ENCODE assay signal across 20 cellular contexts in the genomic region with DNA sequence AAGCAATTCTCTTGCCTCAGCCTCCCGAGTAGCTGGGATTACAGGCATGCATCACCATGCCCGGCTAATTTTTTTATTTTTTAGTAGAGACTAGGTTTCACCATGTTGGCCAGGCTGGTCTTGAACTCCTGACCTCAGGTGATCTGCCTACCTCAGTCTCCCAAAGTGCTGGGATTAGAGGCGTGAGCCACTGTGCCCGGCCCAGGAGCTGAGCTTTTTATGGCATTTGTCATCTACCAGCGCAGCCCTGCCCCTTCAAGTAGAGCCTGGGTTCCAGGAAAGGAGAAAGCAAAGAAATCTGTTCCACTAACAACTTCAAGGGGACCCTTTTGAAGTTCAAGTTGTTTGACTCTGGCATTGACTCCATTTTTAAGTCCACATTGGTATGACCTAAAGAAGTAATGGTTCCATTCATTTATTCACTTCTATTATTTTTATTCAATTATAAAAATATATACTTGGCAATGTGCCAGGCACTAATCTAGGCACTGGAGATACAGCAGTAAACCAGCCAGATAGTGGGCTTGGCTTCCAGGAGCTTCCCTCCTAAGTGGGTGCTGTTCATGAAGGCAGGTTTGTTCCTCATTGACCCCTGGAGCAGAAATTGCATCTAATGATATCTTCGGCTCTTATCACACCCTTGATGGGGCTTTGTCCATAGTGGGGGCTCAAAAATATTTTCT. TPM values are rescaled to one million over a fixed set of nuclear protein-coding genes. Genes with fewer than 3 reads are reported as not detected.
DNase-seq lines count a peak whose midpoint lies in the region; ATAC-seq, FAIRE-seq and TF ChIP-seq lines count a peak whose summit lies in the region.
"Had no signal": no experiment of that assay in that cellular context is flagged by ENCODE, and none has a peak within 500 bp of the region (broad histone marks: within the 10 kb centered on the region; RNA-seq: fewer than 3 reads in every experiment).

No MANE protein-coding gene starts in this region.

- no peak overlapping the region for H3K4me3 ChIP-seq in SK-N-SH (ENCODE audit: low read depth in 2 of 2, low read length in 1 of 2)
- H3K4me3 ChIP-seq in GM12878, result no peak overlapping the region
- no peak overlapping the region for H3K4me3 ChIP-seq in HepG2 (replicated peaks in 1 of 3; ENCODE audit: insufficient read depth in 1 of 3, low read depth in 2 of 3, low read length in 3 of 3)
- no peak overlapping the region for H3K4me3 ChIP-seq in upper lobe of left lung
- H3K4me3 ChIP-seq: A549 had no signal

- TF ChIP-seq CTCF in SK-N-SH (IDR thresholded peaks at IDR 0.05) (no peak), GM12878 (IDR thresholded peaks at IDR 0.05 in 2 of 3, conservative IDR thresholded peaks at IDR 0.05 in 1 of 3; ENCODE audit: control insufficient read depth in 2 of 3, extremely low read depth in 1 of 3, insufficient read depth in 1 of 3, low read depth in 3 of 3, low read length in 3 of 3) (no peak), HepG2 (CRISPR knock-in tag; IDR thresholded peaks at IDR 0.05) (no peak), upper lobe of left lung (IDR thresholded peaks at IDR 0.05) (no peak)

- H3K79me2 ChIP-seq in SK-N-SH (ENCODE audit: insufficient read depth) (no peaks in the 10 kb centered on the region), GM12878 (ENCODE audit: control insufficient read depth, insufficient read depth, low read length) (no peaks in the 10 kb centered on the region), HepG2 (ENCODE audit: insufficient read depth, low read length) (no peaks in the 10 kb centered on the region)

- H3K27me3 ChIP-seq in SK-N-SH (ENCODE audit: insufficient read depth), result no peaks in the 10 kb centered on the region
- no peaks in the 10 kb centered on the region for H3K27me3 ChIP-seq in GM12878 (replicated peaks in 1 of 2; ENCODE audit: control insufficient read depth in 2 of 2, insufficient read depth in 2 of 2, low read length in 1 of 2)
- H3K27me3 ChIP-seq in HepG2 (ENCODE audit: control insufficient read depth in 1 of 2, insufficient read depth in 2 of 2, low read length in 2 of 2), result peaks cover 1 to 41% of the 10 kb centered on the region in 2 experiments; a peak in 3 of 5 replicates
- no peaks in the 10 kb centered on the region for H3K27me3 ChIP-seq in upper lobe of left lung

- H4K20me1 ChIP-seq in SK-N-SH (ENCODE audit: insufficient read depth) (no peaks in the 10 kb centered on the region), GM12878 (ENCODE audit: control insufficient read depth, insufficient read depth) (no peaks in the 10 kb centered on the region), HepG2 (ENCODE audit: insufficient read depth, low read length) (peaks cover 2% of the 10 kb centered on the region; the same call in 1 of the 2 replicates)

- no peak for TF ChIP-seq RAD21 in SK-N-SH (IDR thresholded peaks at IDR 0.05; ENCODE audit: low read length)
- no peak for TF ChIP-seq RAD21 in GM12878 (IDR thresholded peaks at IDR 0.05; ENCODE audit: insufficient read depth, low read depth, low read length)
- TF ChIP-seq RAD21 in HepG2 (CRISPR knock-in tag; IDR thresholded peaks at IDR 0.05), result no peak

- H3K4me2 ChIP-seq in SK-N-SH, result no peak overlapping the region
- H3K4me2 ChIP-seq in GM12878 (ENCODE audit: control insufficient read depth, insufficient read depth), result no peak overlapping the region
- no peak overlapping the region for H3K4me2 ChIP-seq in HepG2 (ENCODE audit: low read depth, low read length)
- H3K4me2 ChIP-seq: A549 had no signal

- H3K27ac ChIP-seq in SK-N-SH (ENCODE audit: low read depth in 2 of 2, low read length in 1 of 2) (no peak overlapping the region), GM12878 (ENCODE audit: control insufficient read depth, insufficient read depth) (no peak overlapping the region), HepG2 (ENCODE audit: extremely low read length, insufficient read depth, low read length) (no peak overlapping the region), upper lobe of left lung (peak overlapping the region in 3 of 4 donors; percentile 48 to 82 (median 74))
- H3K27ac ChIP-seq: 22Rv1, A549, C4-2B had no signal

- BruUV-seq in GM12878 (replicated peaks; lab: Mats Ljungman, UMichigan) (no TSS peak), HepG2 (replicated peaks; lab: Mats Ljungman, UMichigan) (no TSS peak)

- in situ Hi-C loops in GM12878 (cut with MboI) (no loop called here), HepG2 (cut with HindIII; ENCODE audit: extremely low pct_ligation_motif_present, low pct_unique_long_range_greater_than_20kb) (loop anchor here (5.0 kb wide), 1 partner anchor 36 kb away; no protein-coding TSS in a partner anchor)

- SMC1A ChIA-PET in GM12878 (lab: Charles Lee; ENCODE audit: uncharacterized antibody, unreplicated experiment), result interaction anchor here (1.3 to 3.0 kb wide), 3 partner anchors 31 to 143 kb away, joined by 3 to 14 read pairs (median 9); no protein-coding TSS in a partner anchor

- WGBS in SK-N-SH (ENCODE audit: low lambda C conversion rate), result 67% methylated on average over 4 of the region's 6 CpGs
- WGBS in GM12878 (ENCODE audit: insufficient coverage, insufficient replicate concordance, low lambda C conversion rate, missing lambda C conversion rate), result 9% methylated on average over 6 of the region's 6 CpGs
- WGBS in HepG2 (ENCODE audit: low lambda C conversion rate), result 22% methylated on average over 6 of the region's 6 CpGs
- 71 to 73% methylated on average over 5 to 6 of the region's 6 CpGs for WGBS in upper lobe of left lung, 2 donors

- H2AFZ ChIP-seq in SK-N-SH (ENCODE audit: low read depth) (no peak overlapping the region), GM12878 (ENCODE audit: control insufficient read depth, low read depth, low read length) (no peak overlapping the region), HepG2 (ENCODE audit: low read length) (no peak overlapping the region)

- RAD21 ChIA-PET in GM12878 (lab: Charles Lee; ENCODE audit: unreplicated experiment), result interaction anchor here (0.7 to 1.2 kb wide), 2 partner anchors 33 to 53 kb away, joined by 3 to 6 read pairs; no protein-coding TSS in a partner anchor

- CTCF ChIA-PET in SK-N-SH (lab: Yijun Ruan, JAX), result interaction anchor here (0.5 to 3.4 kb wide), 9 partner anchors 32 to 377 kb away, joined by 3 to 15 read pairs (median 3); a partner anchor contains a TSS
- CTCF ChIA-PET in GM12878 (lab: Yijun Ruan, JAX), result interaction anchor here (1.1 to 2.5 kb wide), 5 partner anchors 30 to 48 kb away, joined by 3 to 11 read pairs (median 7); no protein-coding TSS in a partner anchor
- CTCF ChIA-PET in HepG2 (lab: Yijun Ruan, JAX; ENCODE audit: low intra/inter-chr PET ratio, low total read pairs), result no interaction called here

- TF ChIP-seq EP300 in SK-N-SH (IDR thresholded peaks at IDR 0.05; ENCODE audit: borderline replicate concordance in 1 of 2, low read depth in 1 of 2, low read length in 1 of 2) (no peak), GM12878 (IDR thresholded peaks at IDR 0.05; ENCODE audit: borderline replicate concordance in 1 of 2, control insufficient read depth in 1 of 2, low read depth in 2 of 2, low read length in 2 of 2) (no peak), HepG2 (IDR thresholded peaks at IDR 0.05; ENCODE audit: low read depth in 2 of 2, low read length in 2 of 2) (no peak), HepG2 (CRISPR knock-in tag; IDR thresholded peaks at IDR 0.05; ENCODE audit: borderline replicate concordance) (no peak), upper lobe of left lung (IDR thresholded peaks at IDR 0.05) (no peak)

- H3K9ac ChIP-seq in SK-N-SH (no peak overlapping the region), GM12878 (ENCODE audit: control insufficient read depth, insufficient read depth, low read length) (no peak overlapping the region), HepG2 (ENCODE audit: insufficient read depth, low read depth, low read length) (no peak overlapping the region)

- H3K9me2 ChIP-seq in SK-N-SH, result no peaks in the 10 kb centered on the region

- H3K4me1 ChIP-seq in SK-N-SH (ENCODE audit: control insufficient read depth in 1 of 2, insufficient read depth in 2 of 2, low read depth in 1 of 2, low read length in 1 of 2) (peaks cover 0 to 7% of the 10 kb centered on the region in 2 experiments; a peak in 1 of 4 replicates), GM12878 (ENCODE audit: control insufficient read depth, insufficient read depth, low read length) (no peaks in the 10 kb centered on the region), HepG2 (ENCODE audit: insufficient read depth, low read length) (peaks cover 8% of the 10 kb centered on the region; the same call in 1 of the 2 replicates), upper lobe of left lung (peaks cover 23 to 66% (median 44%) of the 10 kb centered on the region in 4 donors)

- FAIRE-seq in GM12878 (lab: Jason Lieb, UNC), result no peak
- FAIRE-seq in HepG2 (lab: Jason Lieb, UNC), result no peak
- FAIRE-seq: D721Med, H1 had no signal

- TF ChIP-seq POLR2A in GM12878 (IDR thresholded peaks at IDR 0.05; ENCODE audit: low read depth, low read length) (no peak), HepG2 (IDR thresholded peaks at IDR 0.05; ENCODE audit: insufficient read depth in 1 of 2, low read depth in 2 of 2, low read length in 2 of 2) (no peak), upper lobe of left lung (IDR thresholded peaks at IDR 0.05) (no peak)

- POLR2A ChIA-PET in SK-N-SH (lab: Yijun Ruan, JAX), result no interaction called here
- POLR2A ChIA-PET in GM12878 (lab: Charles Lee), result interaction anchor here (0.7 kb wide), 1 partner anchor 59 kb away, joined by 4 read pairs; no protein-coding TSS in a partner anchor
- POLR2A ChIA-PET in HepG2 (lab: Yijun Ruan, JAX), result no interaction called here

- no peak for ATAC-seq in SK-N-SH treated with all-trans-retinoic acid at 6 μM for 48 hours
- no peak for ATAC-seq in GM12878
- ATAC-seq in HepG2, result no peak
- ATAC-seq in upper lobe of left lung (ENCODE audit: low FRiP score in 2 of 2), result no peak
- no peak for ATAC-seq in HG02852 (IDR thresholded peaks at IDR 0.05; ENCODE audit: unreplicated experiment)
- ATAC-seq: A549 had no signal

- H3K9me3 ChIP-seq in SK-N-SH, result no peaks in the 10 kb centered on the region
- no peaks in the 10 kb centered on the region for H3K9me3 ChIP-seq in GM12878 (replicated peaks; ENCODE audit: control insufficient read depth, insufficient read depth, low read length)
- no peaks in the 10 kb centered on the region for H3K9me3 ChIP-seq in HepG2 (ENCODE audit: low read length)
- no peaks in the 10 kb centered on the region for H3K9me3 ChIP-seq in upper lobe of left lung
- H3K9me3 ChIP-seq: A549, Caco-2 had no signal

- DNase-seq in SK-N-SH (no peak), GM12878 (ENCODE audit: low read depth, low spot score) (no peak), HepG2 (ENCODE audit: low spot score) (no peak), upper lobe of left lung (peak in 1 of 2 donors; percentile 40), nucleus accumbens (lab: John Stamatoyannopoulos, UW) (no peak)
- DNase-seq: AML-193; CD4-positive, alpha-beta T cell; DMS79 treated with DMSO at 0.1 percent for 48 hours; GF-D8; H9 had no signal

- no peaks in the 10 kb centered on the region for H3K36me3 ChIP-seq in SK-N-SH (replicated peaks in 1 of 2; ENCODE audit: control insufficient read depth in 1 of 2, insufficient read depth in 2 of 2, low read length in 1 of 2)
- no peaks in the 10 kb centered on the region for H3K36me3 ChIP-seq in GM12878 (ENCODE audit: control insufficient read depth in 2 of 2, insufficient read depth in 2 of 2, low read length in 1 of 2)
- no peaks in the 10 kb centered on the region for H3K36me3 ChIP-seq in HepG2 (replicated peaks in 1 of 2; ENCODE audit: control insufficient read depth in 1 of 2, insufficient read depth in 2 of 2, low read length in 2 of 2)
- no peaks in the 10 kb centered on the region for H3K36me3 ChIP-seq in upper lobe of left lung

- no peaks in the 10 kb centered on the region for H3F3A ChIP-seq in SK-N-SH (replicated peaks; ENCODE audit: insufficient read depth)

- intact Hi-C loops in GM12878 (cut with micrococcal nuclease; ENCODE audit: unreplicated experiment), result loop anchor here (5.0 kb wide), 1 partner anchor 51 kb away; no protein-coding TSS in a partner anchor
- intact Hi-C loops in HepG2 (cut with micrococcal nuclease; ENCODE audit: unreplicated experiment), result no loop called here

RNA-seq across cellular contexts. Expression of a gene that starts 8.0 kb away (rescaled TPM):
- not detected in 2 replicates for polyA plus RNA-seq in SK-N-SH (2012; rRNA removed)
- polyA plus RNA-seq in SK-N-SH (2012; cell fraction: cytosol; rRNA removed), result not detected in 2 replicates
- not detected in 2 replicates for polyA plus RNA-seq in SK-N-SH (2012; cell fraction: nucleus; rRNA removed)
- not detected in 2 replicates for total RNA-seq in GM12878 (2013; cell fraction: nucleolus; rRNA removed)
- not detected in 2 replicates for total RNA-seq in GM12878 (2014; rRNA removed)
- total RNA-seq in GM12878 (2014; rRNA removed; fragmentation: Illumina TruSeq; extraction: Trizol), result not detected in 2 replicates
- total RNA-seq in GM12878 (2021), result 4.9 and 5.3 TPM in 2 replicates
- 0.07 TPM for polyA plus RNA-seq in GM12878 (2011; ENCODE audit: low read depth)
- not detected in 2 replicates for polyA plus RNA-seq in GM12878 (2011; rRNA removed)
- not detected in 2 replicates for polyA plus RNA-seq in GM12878 (2011; cell fraction: cytosol; rRNA removed)
- not detected in 2 replicates for polyA plus RNA-seq in GM12878 (2011; cell fraction: nucleus; rRNA removed)
- polyA plus RNA-seq in GM12878 (2012), result 0.18 TPM in 1 of 2 replicates, not detected in the other
- not detected in 2 replicates for polyA plus RNA-seq in GM12878 (2014; fragmentation: Illumina TruSeq; extraction: Trizol)
- polyA plus RNA-seq in GM12878 (2014; fragmentation: Nextera tagmentation; extraction: Ambion mirVana), result under 1 TPM in 1 of 2 experiments, not detected in 1; 0.02 TPM
- not detected in 2 replicates for polyA plus RNA-seq in GM12878 (2014; rRNA removed)
- polyA plus RNA-seq in GM12878 (2016; fragmentation: Nextera tagmentation; extraction: Ambion mirVana), result not detected
- not detected in 2 replicates for polyA minus RNA-seq in GM12878 (2011; rRNA and poly(A)+ RNA removed)
- polyA minus RNA-seq in GM12878 (2011; cell fraction: cytosol; rRNA and poly(A)+ RNA removed), result not detected in 2 replicates
- polyA minus RNA-seq in GM12878 (2011; cell fraction: nucleus; rRNA and poly(A)+ RNA removed), result not detected in 2 replicates
- total RNA-seq in HepG2 (2016; rRNA removed; fragmentation: Illumina TruSeq; extraction: Trizol), result not detected in 2 replicates
- total RNA-seq in HepG2 (2016; cell fraction: cytosol; rRNA removed; fragmentation: Illumina TruSeq; extraction: Trizol; ENCODE audit: low read depth), result not detected in 2 replicates
- total RNA-seq in HepG2 (2016; cell fraction: insoluble cytoplasmic fraction; rRNA removed; fragmentation: Illumina TruSeq; extraction: Trizol), result not detected in 2 replicates
- not detected in 2 replicates for total RNA-seq in HepG2 (2016; cell fraction: membrane; rRNA removed; fragmentation: Illumina TruSeq; extraction: Trizol)
- not detected in 2 replicates for total RNA-seq in HepG2 (2016; cell fraction: nucleus; rRNA removed; fragmentation: Illumina TruSeq; extraction: Trizol)
- polyA plus RNA-seq in HepG2 (2011; rRNA removed), result not detected in 2 replicates
- not detected in 2 replicates for polyA plus RNA-seq in HepG2 (2011; cell fraction: cytosol; rRNA removed)
- not detected in 2 replicates for polyA plus RNA-seq in HepG2 (2011; cell fraction: nucleus; rRNA removed)
- not detected in 2 replicates for polyA plus RNA-seq in HepG2 (2012)
- polyA plus RNA-seq in HepG2 (2016; cell fraction: cytosol; fragmentation: Illumina TruSeq; extraction: Trizol; ENCODE audit: low read depth), result not detected in 2 replicates
- not detected in 2 replicates for polyA plus RNA-seq in HepG2 (2016; cell fraction: insoluble cytoplasmic fraction; fragmentation: Illumina TruSeq; extraction: Trizol; ENCODE audit: low read depth)
- polyA plus RNA-seq in HepG2 (2016; cell fraction: membrane; fragmentation: Illumina TruSeq; extraction: Trizol; ENCODE audit: low read depth), result not detected in 2 replicates
- not detected in 2 replicates for polyA plus RNA-seq in HepG2 (2016; cell fraction: nucleus; fragmentation: Illumina TruSeq; extraction: Trizol; ENCODE audit: insufficient read depth, low read depth)
- polyA minus RNA-seq in HepG2 (2011; rRNA and poly(A)+ RNA removed; ENCODE audit: low replicate concordance), result not detected in 2 replicates
- not detected in 2 replicates for polyA minus RNA-seq in HepG2 (2011; cell fraction: cytosol; rRNA and poly(A)+ RNA removed)
- not detected in 2 replicates for polyA minus RNA-seq in HepG2 (2011; cell fraction: nucleus; rRNA and poly(A)+ RNA removed)
- over 10,000 TPM; 10,501 to 67,270 (median 33,394) TPM for total RNA-seq in upper lobe of left lung
- total RNA-seq: Caco-2; CD4-positive, alpha-beta T cell; H1; H9; HT-29 had no signal
- polyA plus RNA-seq: A549, BJ, H1 had no signal

RNA-seq across cellular contexts. Expression of a gene that starts 18.2 kb away (rescaled TPM):
- not detected in 2 replicates for polyA plus RNA-seq in SK-N-SH (2012; rRNA removed)
- polyA plus RNA-seq in SK-N-SH (2012; cell fraction: cytosol; rRNA removed), result not detected in 2 replicates
- 0.12 TPM in 1 of 2 replicates, not detected in the other for polyA plus RNA-seq in SK-N-SH (2012; cell fraction: nucleus; rRNA removed)
- not detected in 2 replicates for total RNA-seq in GM12878 (2013; cell fraction: nucleolus; rRNA removed)
- not detected in 2 replicates for total RNA-seq in GM12878 (2014; rRNA removed)
- total RNA-seq in GM12878 (2014; rRNA removed; fragmentation: Illumina TruSeq; extraction: Trizol), result 0.18 TPM in 1 of 2 replicates, not detected in the other
- total RNA-seq in GM12878 (2021), result not detected in 2 replicates
- polyA plus RNA-seq in GM12878 (2011; ENCODE audit: low read depth), result not detected
- 0.40 and 0.42 TPM in 2 replicates for polyA plus RNA-seq in GM12878 (2011; rRNA removed)
- polyA plus RNA-seq in GM12878 (2011; cell fraction: cytosol; rRNA removed), result 0.50 and 0.79 TPM in 2 replicates
- polyA plus RNA-seq in GM12878 (2011; cell fraction: nucleus; rRNA removed), result 0.67 and 0.99 TPM in 2 replicates
- 0.23 and 0.27 TPM in 2 replicates for polyA plus RNA-seq in GM12878 (2012)
- not detected in 2 replicates for polyA plus RNA-seq in GM12878 (2014; fragmentation: Illumina TruSeq; extraction: Trizol)
- polyA plus RNA-seq in GM12878 (2014; fragmentation: Nextera tagmentation; extraction: Ambion mirVana), result not detected
- polyA plus RNA-seq in GM12878 (2014; rRNA removed), result not detected in 2 replicates
- not detected for polyA plus RNA-seq in GM12878 (2016; fragmentation: Nextera tagmentation; extraction: Ambion mirVana)
- polyA minus RNA-seq in GM12878 (2011; rRNA and poly(A)+ RNA removed), result 1.2 TPM in 1 of 2 replicates, not detected in the other
- not detected in 2 replicates for polyA minus RNA-seq in GM12878 (2011; cell fraction: cytosol; rRNA and poly(A)+ RNA removed)
- polyA minus RNA-seq in GM12878 (2011; cell fraction: nucleus; rRNA and poly(A)+ RNA removed), result 0.29 and 0.48 TPM in 2 replicates
- total RNA-seq in HepG2 (2016; rRNA removed; fragmentation: Illumina TruSeq; extraction: Trizol), result not detected in 2 replicates
- not detected in 2 replicates for total RNA-seq in HepG2 (2016; cell fraction: cytosol; rRNA removed; fragmentation: Illumina TruSeq; extraction: Trizol; ENCODE audit: low read depth)
- total RNA-seq in HepG2 (2016; cell fraction: insoluble cytoplasmic fraction; rRNA removed; fragmentation: Illumina TruSeq; extraction: Trizol), result not detected in 2 replicates
- total RNA-seq in HepG2 (2016; cell fraction: membrane; rRNA removed; fragmentation: Illumina TruSeq; extraction: Trizol), result not detected in 2 replicates
- not detected in 2 replicates for total RNA-seq in HepG2 (2016; cell fraction: nucleus; rRNA removed; fragmentation: Illumina TruSeq; extraction: Trizol)
- polyA plus RNA-seq in HepG2 (2011; rRNA removed), result not detected in 2 replicates
- polyA plus RNA-seq in HepG2 (2011; cell fraction: cytosol; rRNA removed), result not detected in 2 replicates
- polyA plus RNA-seq in HepG2 (2011; cell fraction: nucleus; rRNA removed), result 0.23 TPM in 1 of 2 replicates, not detected in the other
- 0.07 and 0.16 TPM in 2 replicates for polyA plus RNA-seq in HepG2 (2012)
- not detected in 2 replicates for polyA plus RNA-seq in HepG2 (2016; cell fraction: cytosol; fragmentation: Illumina TruSeq; extraction: Trizol; ENCODE audit: low read depth)
- polyA plus RNA-seq in HepG2 (2016; cell fraction: insoluble cytoplasmic fraction; fragmentation: Illumina TruSeq; extraction: Trizol; ENCODE audit: low read depth), result not detected in 2 replicates
- not detected in 2 replicates for polyA plus RNA-seq in HepG2 (2016; cell fraction: membrane; fragmentation: Illumina TruSeq; extraction: Trizol; ENCODE audit: low read depth)
- polyA plus RNA-seq in HepG2 (2016; cell fraction: nucleus; fragmentation: Illumina TruSeq; extraction: Trizol; ENCODE audit: insufficient read depth, low read depth), result not detected in 2 replicates
- not detected in 2 replicates for polyA minus RNA-seq in HepG2 (2011; rRNA and poly(A)+ RNA removed; ENCODE audit: low replicate concordance)
- not detected in 2 replicates for polyA minus RNA-seq in HepG2 (2011; cell fraction: cytosol; rRNA and poly(A)+ RNA removed)
- polyA minus RNA-seq in HepG2 (2011; cell fraction: nucleus; rRNA and poly(A)+ RNA removed), result not detected in 2 replicates
- total RNA-seq in upper lobe of left lung, result 10 to 100 TPM; 12.2 to 24.7 (median 21.0) TPM
- total RNA-seq: Caco-2, H1, H9, HT-29 had no signal
- polyA plus RNA-seq: A549, BJ had no signal

Comparison
In these comparisons a context has a peak if more than half of its experiments do, and no peak if none do; other contexts are left out.
1. H3K27ac ChIP-seq: peak in upper lobe of left lung (3 of 4); none in SK-N-SH (0 of 2), GM12878 (single experiment) and HepG2 (single experiment).
2. RNA of a gene that starts 8.0 kb away (total RNA-seq): 10,501 to 67,270 TPM in upper lobe of left lung; 4.9 to 5.3 TPM in GM12878 and not detected in HepG2; every median in the first group is over 1,000 times any median in the second.
3. RNA of a gene that starts 18.2 kb away (total RNA-seq): 12.2 to 24.7 TPM in upper lobe of left lung; 0.18 TPM in GM12878 and not detected in HepG2; every median in the first group is over 10 times any median in the second.